8 cellular contexts compared by ENCODE assay signal in the genomic region with DNA sequence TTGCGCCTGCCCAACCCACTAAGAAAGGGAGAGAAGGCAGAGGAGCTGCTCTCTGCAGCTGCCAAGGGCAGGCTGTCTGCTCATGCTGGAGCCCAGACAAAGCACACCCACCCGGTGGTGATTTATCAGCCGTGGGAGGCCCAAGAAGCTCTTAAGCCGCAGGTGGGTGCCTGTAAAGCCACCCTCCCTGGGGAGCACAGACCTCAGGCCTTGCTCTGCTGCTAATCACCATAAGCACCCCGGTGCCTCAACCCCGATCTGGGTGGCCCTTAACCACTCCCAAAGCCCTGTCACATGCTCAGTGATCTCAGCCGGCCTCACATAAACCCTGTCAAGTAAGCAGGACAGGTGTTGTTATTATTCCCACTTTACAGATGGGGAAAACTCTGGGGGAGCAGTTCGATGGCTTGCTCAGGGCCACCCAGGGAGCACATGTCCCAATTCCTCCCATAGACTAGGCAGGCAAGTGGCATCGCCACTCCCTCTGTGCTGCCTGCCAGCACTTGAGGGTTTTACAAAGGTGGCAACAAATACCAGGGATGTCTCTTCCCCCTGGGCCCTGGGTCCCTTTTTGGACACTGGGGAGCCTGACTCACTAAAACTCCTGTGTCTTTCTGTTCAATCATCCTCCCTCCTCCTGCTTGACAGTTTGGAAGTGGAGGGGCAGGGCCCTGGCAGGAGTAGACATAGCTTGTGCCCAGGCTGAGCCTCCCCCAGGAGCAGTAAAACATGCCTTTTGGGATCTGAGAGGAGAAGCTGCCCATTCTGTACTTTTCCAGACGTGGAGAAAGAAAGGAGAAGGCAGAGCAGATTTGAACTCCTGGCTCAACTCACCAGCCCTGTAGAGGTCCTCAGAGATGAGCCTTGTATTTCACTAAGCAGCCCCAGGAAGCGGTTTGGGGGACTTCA.
DNase-seq lines count a peak whose midpoint lies in the region; ATAC-seq, FAIRE-seq and TF ChIP-seq lines count a peak whose summit lies in the region.

No MANE protein-coding gene starts in this region.

- TF ChIP-seq EP300 in HepG2 (IDR thresholded peaks at IDR 0.05; ENCODE audit: low read depth in 2 of 2, low read length in 2 of 2), result no peak
- no peak for TF ChIP-seq EP300 in HepG2 (CRISPR knock-in tag; IDR thresholded peaks at IDR 0.05; ENCODE audit: borderline replicate concordance)
- TF ChIP-seq EP300 in sigmoid colon (IDR thresholded peaks at IDR 0.05), result no peak

- DNase-seq in HepG2 (ENCODE audit: low spot score) (no peak), right lobe of liver (no peak), brain microvascular endothelial cell (no peak), urothelium cell line (ENCODE audit: low spot score) (peak; percentile 91), DMS114 treated with DMSO at 0.1 percent for 48 hours (lab: John Stamatoyannopoulos, UW; ENCODE audit: unreplicated experiment) (no peak), sigmoid colon (no peak)
- DNase-seq in stimulated activated CD4-positive, alpha-beta T cell treated with anti-CD3 and anti-CD28 coated beads, Interleukin-2, amount 100 ng/mL, for 48 hours, result no peak

- peak overlapping the region; percentile 83 for H3K27ac ChIP-seq in HepG2 (ENCODE audit: extremely low read length, insufficient read depth, low read length)
- no peak overlapping the region for H3K27ac ChIP-seq in right lobe of liver
- H3K27ac ChIP-seq in brain microvascular endothelial cell, result peak overlapping the region; percentile 88
- no peak overlapping the region for H3K27ac ChIP-seq in sigmoid colon

- WGBS in HepG2 (ENCODE audit: low lambda C conversion rate), result 92% methylated on average over 11 of the region's 11 CpGs
- 63% methylated on average over 2 of the region's 11 CpGs for WGBS in right lobe of liver (ENCODE audit: insufficient coverage, low coverage, low lambda C conversion rate, missing lambda C conversion rate)
- 32 to 63% methylated on average over 11 of the region's 11 CpGs for WGBS in sigmoid colon, 2 donors

- no peak overlapping the region for H2AFZ ChIP-seq in HepG2 (ENCODE audit: low read length)

- TF ChIP-seq CTCF in HepG2 (CRISPR knock-in tag; IDR thresholded peaks at IDR 0.05) (peak; percentile 34), right lobe of liver (IDR thresholded peaks at IDR 0.05) (no peak), brain microvascular endothelial cell (IDR thresholded peaks at IDR 0.05; ENCODE audit: low read depth, low read length, missing control alignments) (no peak), sigmoid colon (IDR thresholded peaks at IDR 0.05) (no peak)

- H3K4me2 ChIP-seq in HepG2 (ENCODE audit: low read depth, low read length), result peak overlapping the region; percentile 59

- peak overlapping the region in 1 of 3 experiments; percentile 31; a peak in 2 of 6 replicates for H3K4me3 ChIP-seq in HepG2 (replicated peaks in 1 of 3; ENCODE audit: insufficient read depth in 1 of 3, low read depth in 2 of 3, low read length in 3 of 3)
- H3K4me3 ChIP-seq in right lobe of liver, result no peak overlapping the region
- no peak overlapping the region for H3K4me3 ChIP-seq in brain microvascular endothelial cell (ENCODE audit: low read depth, low read length)
- H3K4me3 ChIP-seq in sigmoid colon, result no peak overlapping the region

- H3K27me3 ChIP-seq in HepG2 (ENCODE audit: control insufficient read depth in 1 of 2, insufficient read depth in 2 of 2, low read length in 2 of 2) (no peaks in the 10 kb centered on the region), right lobe of liver (no peaks in the 10 kb centered on the region), brain microvascular endothelial cell (replicated peaks) (no peaks in the 10 kb centered on the region), sigmoid colon (no peaks in the 10 kb centered on the region)

- no peak for TF ChIP-seq RAD21 in HepG2 (CRISPR knock-in tag; IDR thresholded peaks at IDR 0.05)

- in situ Hi-C loops in HepG2 (cut with HindIII; ENCODE audit: extremely low pct_ligation_motif_present, low pct_unique_long_range_greater_than_20kb) (no loop called here), brain microvascular endothelial cell (cut with HindIII; ENCODE audit: low pct_ligation_motif_present, low sequenced_read_pairs) (no loop called here)

- ATAC-seq in HepG2, result peak; percentile 6; the same call in 2 of the 3 replicates
- ATAC-seq in right lobe of liver, result no peak
- ATAC-seq in HG03103 (IDR thresholded peaks at IDR 0.05; ENCODE audit: low read depth, unreplicated experiment), result peak; percentile 42

- H3K9ac ChIP-seq in HepG2 (ENCODE audit: insufficient read depth, low read depth, low read length), result peak overlapping the region; percentile 77

- H3K4me1 ChIP-seq in HepG2 (ENCODE audit: insufficient read depth, low read length), result peaks cover 88% of the 10 kb centered on the region
- H3K4me1 ChIP-seq in right lobe of liver, result no peaks in the 10 kb centered on the region
- H3K4me1 ChIP-seq in sigmoid colon, result peaks cover 0 to 9% (median 0%) of the 10 kb centered on the region in 4 donors

- intact Hi-C loops in HepG2 (cut with micrococcal nuclease; ENCODE audit: unreplicated experiment), result loop anchor here (5.0 kb wide), 1 partner anchor 47 kb away; no protein-coding TSS in a partner anchor
- intact Hi-C loops in right lobe of liver (cut with DNase I), result no loop called here
- intact Hi-C loops in sigmoid colon (cut with DNase I), result no loop called here

- H3K9me3 ChIP-seq in HepG2 (ENCODE audit: low read length), result peaks cover 22% of the 10 kb centered on the region
- H3K9me3 ChIP-seq in right lobe of liver, result no peaks in the 10 kb centered on the region
- H3K9me3 ChIP-seq in sigmoid colon, result peaks cover 0 to 14% (median 10%) of the 10 kb centered on the region in 4 donors

- no peaks in the 10 kb centered on the region for H4K20me1 ChIP-seq in HepG2 (ENCODE audit: insufficient read depth, low read length)

- no TSS peak for BruUV-seq in HepG2 (replicated peaks; lab: Mats Ljungman, UMichigan)

- TF ChIP-seq POLR2A in HepG2 (IDR thresholded peaks at IDR 0.05; ENCODE audit: insufficient read depth in 1 of 2, low read depth in 2 of 2, low read length in 2 of 2), result no peak
- TF ChIP-seq POLR2A in right lobe of liver (IDR thresholded peaks at IDR 0.05), result no peak
- TF ChIP-seq POLR2A in sigmoid colon (IDR thresholded peaks at IDR 0.05), result no peak

- peaks cover 11 to 37% of the 10 kb centered on the region in 2 experiments for H3K36me3 ChIP-seq in HepG2 (replicated peaks in 1 of 2; ENCODE audit: control insufficient read depth in 1 of 2, insufficient read depth in 2 of 2, low read length in 2 of 2)
- H3K36me3 ChIP-seq in right lobe of liver, result no peaks in the 10 kb centered on the region
- peaks cover 10% of the 10 kb centered on the region for H3K36me3 ChIP-seq in brain microvascular endothelial cell (replicated peaks)
- H3K36me3 ChIP-seq in sigmoid colon, result no peaks in the 10 kb centered on the region

- FAIRE-seq in HepG2 (lab: Jason Lieb, UNC), result no peak
- peak; percentile 99 for FAIRE-seq in urothelium cell line (lab: Jason Lieb, UNC)

- POLR2A ChIA-PET in HepG2 (lab: Yijun Ruan, JAX), result interaction anchor here (0.6 to 4.2 kb wide), 16 partner anchors 8 to 424 kb away, joined by 3 to 81 read pairs (median 5); partner anchors contain the start of gene SOX9

- H3K79me2 ChIP-seq in HepG2 (ENCODE audit: insufficient read depth, low read length), result peaks cover 77% of the 10 kb centered on the region

- CTCF ChIA-PET in HepG2 (lab: Yijun Ruan, JAX; ENCODE audit: low intra/inter-chr PET ratio, low total read pairs), result no interaction called here

TF ChIP-seq in HepG2, 621 proteins besides CTCF, POLR2A, EP300 and RAD21 (continues in another document):
- TF ChIP-seq STAT5B (CRISPR knock-in tag; IDR thresholded peaks at IDR 0.05) (no peak), NFE2L1 (CRISPR knock-in tag; IDR thresholded peaks at IDR 0.05; ENCODE audit: borderline replicate concordance) (peak; percentile 20; the same call in 1 of the 2 replicates), RFX1 (IDR thresholded peaks at IDR 0.05) (no peak), IRF9 (CRISPR knock-in tag; IDR thresholded peaks at IDR 0.05; ENCODE audit: borderline replicate concordance) (0 out of 2 replicates have a peak, but pooled peaks have one; percentile 38), ZNF713 (CRISPR knock-in tag; IDR thresholded peaks at IDR 0.05) (0 out of 2 replicates have a peak, but pooled peaks have one; percentile 59), SRSF1 (optimal IDR thresholded peaks at IDR 0.05; ENCODE audit: low read depth, low read length) (peak; percentile 20), ZNF605 (CRISPR knock-in tag; IDR thresholded peaks at IDR 0.05) (no peak), CENPBD1 (CRISPR knock-in tag; IDR thresholded peaks at IDR 0.05; ENCODE audit: borderline replicate concordance, low read depth) (0 out of 2 replicates have a peak, but pooled peaks have one; percentile 29), ZFP41 (CRISPR knock-in tag; IDR thresholded peaks at IDR 0.05; ENCODE audit: borderline replicate concordance) (peak; percentile 52; the same call in 1 of the 2 replicates)

Comparison
In these comparisons a context has a peak if more than half of its experiments do, and no peak if none do; other contexts are left out.
1. ATAC-seq: peak in HepG2 (single experiment) and HG03103 (single experiment); none in right lobe of liver (0 of 4).
2. H3K27ac ChIP-seq: peak in HepG2 (single experiment) and brain microvascular endothelial cell (single experiment); none in right lobe of liver (0 of 3) and sigmoid colon (0 of 4).